Comparison of ENCODE assay signal across 22 cellular contexts in the genomic region with DNA sequence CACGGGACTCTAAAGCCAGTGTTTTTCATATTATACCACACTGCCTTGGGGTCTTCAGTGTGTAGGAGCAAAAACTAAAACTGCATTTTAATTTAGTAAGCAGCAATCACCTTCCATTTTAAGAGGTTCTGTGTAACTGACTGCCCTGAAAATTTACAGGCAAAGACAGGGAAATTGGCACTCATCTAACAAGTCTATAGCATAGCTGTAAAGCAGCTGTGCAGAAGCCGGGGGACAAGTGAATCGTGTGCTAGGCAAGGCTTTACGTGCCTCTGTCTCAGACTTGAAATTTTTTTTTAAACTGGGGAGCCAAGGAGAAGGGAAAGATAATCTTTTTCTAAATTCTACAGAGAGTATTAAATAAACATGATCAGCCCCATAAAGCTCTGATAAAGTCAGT. TPM values are rescaled to one million over a fixed set of nuclear protein-coding genes. Genes with fewer than 3 reads are reported as not detected.
DNase-seq lines count a peak whose midpoint lies in the region; ATAC-seq and TF ChIP-seq lines count a peak whose summit lies in the region.
"Had no signal": no experiment of that assay in that cellular context is flagged by ENCODE, and none has a peak within 500 bp of the region (broad histone marks: within the 10 kb centered on the region; RNA-seq: fewer than 3 reads in every experiment).

No MANE protein-coding gene starts in this region.

- 90% methylated on average over 4 of the region's 4 CpGs for WGBS in esophagus muscularis mucosa

- H4K20me1 ChIP-seq in neural cell (ENCODE audit: insufficient read depth): no peaks in the 10 kb centered on the region

- H3K4me2 ChIP-seq in neural cell (ENCODE audit: low read length): no peak overlapping the region

- peaks cover 29 to 72% (median 52%) of the 10 kb centered on the region in 4 donors for H3K4me1 Mint-ChIP-seq in CD4-positive, alpha-beta memory T cell

- no peaks in the 10 kb centered on the region for H3K9me2 ChIP-seq in neural cell (ENCODE audit: insufficient read depth, low read length)

- H2AFZ ChIP-seq in neural cell (ENCODE audit: low read depth, low read length): no peak overlapping the region

- TF ChIP-seq POLR2A in esophagus muscularis mucosa (IDR thresholded peaks at IDR 0.05; ENCODE audit: low read depth): no peak

- no peak for ATAC-seq in HG03521 (IDR thresholded peaks at IDR 0.05; ENCODE audit: unreplicated experiment)
- ATAC-seq: K562, PC-3, SK-N-SH treated with all-trans-retinoic acid at 6 μM for 48 hours had no signal

- CTCF ChIA-PET in CD4-positive, alpha-beta memory T cell (lab: Charles Lee; ENCODE audit: partially characterized antibody): no interaction called here

- peak; percentile 4 for DNase-seq in NCI-H2171 treated with DMSO at 0.1 percent for 48 hours (lab: John Stamatoyannopoulos, UW)
- DNase-seq in NCI-H2171 (lab: John Stamatoyannopoulos, UW): no peak
- peak; percentile 7 for DNase-seq in esophagus muscularis mucosa (ENCODE audit: extremely low spot score)
- no peak for DNase-seq in SHP77 (lab: John Stamatoyannopoulos, UW)
- DNase-seq in CD4-positive, alpha-beta memory T cell: no peak
- DNase-seq in NCI-H2107 (lab: John Stamatoyannopoulos, UW): no peak
- DNase-seq: 8988T; GOT3; HCEC 1CT; MV-4-11; NCI-H1105; NCI-H1436 treated with DMSO at 0.1 percent for 48 hours; NCI-H2029 treated with DMSO at 0.1 percent for 48 hours; NCI-H524 treated with DMSO at 0.1 percent for 48 hours; NCI-H82; NK-92 treated with Interleukin-12 subunit alpha and Interleukin-12 subunit beta, amount 100 ng/mL, for 24 hours; PC-3; SJCRH30 had no signal

- no peaks in the 10 kb centered on the region for H3F3A ChIP-seq in neural cell (ENCODE audit: insufficient read depth, low read length, poor library complexity, severe bottlenecking)

- H3K4me3 ChIP-seq in esophagus muscularis mucosa: no peak overlapping the region
- no peak overlapping the region for H3K4me3 ChIP-seq in neural cell (ENCODE audit: low read length)
- no peak overlapping the region for H3K4me3 ChIP-seq in CD4-positive, alpha-beta memory T cell (ENCODE audit: low read length in 2 of 2)
- H3K4me3 ChIP-seq: K562, SJCRH30 had no signal

- H3K9me3 ChIP-seq in esophagus muscularis mucosa: no peaks in the 10 kb centered on the region
- H3K9me3 ChIP-seq in neural cell (ENCODE audit: low read length): no peaks in the 10 kb centered on the region
- no peaks in the 10 kb centered on the region for H3K9me3 ChIP-seq in CD4-positive, alpha-beta memory T cell (ENCODE audit: control insufficient read depth in 1 of 2, low read length in 2 of 2)
- H3K9me3 ChIP-seq: SJCRH30 had no signal

- no peaks in the 10 kb centered on the region for H3K9me3 Mint-ChIP-seq in CD4-positive, alpha-beta memory T cell

- POLR2A ChIA-PET in CD4-positive, alpha-beta memory T cell (lab: Charles Lee; ENCODE audit: partially characterized antibody): no interaction called here

- peak overlapping the region in 2 of 7 donors; percentile 44 to 47 for H3K27ac Mint-ChIP-seq in CD4-positive, alpha-beta memory T cell

- H3K36me3 Mint-ChIP-seq in CD4-positive, alpha-beta memory T cell: peaks cover 3 to 5% of the 10 kb centered on the region in 2 donors

- H3K4me1 ChIP-seq in esophagus muscularis mucosa: peaks cover 0 to 10% (median 9%) of the 10 kb centered on the region in 4 donors
- peaks cover under 1% of the 10 kb centered on the region for H3K4me1 ChIP-seq in CD4-positive, alpha-beta memory T cell (ENCODE audit: insufficient read depth, low read length)
- H3K4me1 ChIP-seq: SJCRH30 had no signal

- no peaks in the 10 kb centered on the region for H3K27me3 Mint-ChIP-seq in CD4-positive, alpha-beta memory T cell

- H3K27ac ChIP-seq in esophagus muscularis mucosa (replicated peaks in 1 of 4): no peak overlapping the region
- peak overlapping the region; percentile 5 for H3K27ac ChIP-seq in neural cell (ENCODE audit: low read length)
- no peak overlapping the region for H3K27ac ChIP-seq in CD4-positive, alpha-beta memory T cell (ENCODE audit: low read depth, low read length)
- H3K27ac ChIP-seq: SJCRH30 had no signal

- H3K36me3 ChIP-seq in esophagus muscularis mucosa: no peaks in the 10 kb centered on the region
- no peaks in the 10 kb centered on the region for H3K36me3 ChIP-seq in neural cell (ENCODE audit: insufficient read depth, low read length)
- H3K36me3 ChIP-seq in CD4-positive, alpha-beta memory T cell (ENCODE audit: insufficient read depth, low read length): no peaks in the 10 kb centered on the region
- H3K36me3 ChIP-seq: SJCRH30 had no signal

- H3K4me3 Mint-ChIP-seq in CD4-positive, alpha-beta memory T cell: no peak overlapping the region

- H3K79me2 ChIP-seq in neural cell (replicated peaks; ENCODE audit: insufficient read depth, low read length): peaks cover 21% of the 10 kb centered on the region

- H3K9ac ChIP-seq in neural cell (ENCODE audit: low read length): peak overlapping the region; percentile 11

- no peak for TF ChIP-seq CTCF in esophagus muscularis mucosa (IDR thresholded peaks at IDR 0.05)
- TF ChIP-seq CTCF in neural cell (IDR thresholded peaks at IDR 0.05; ENCODE audit: poor library complexity, severe bottlenecking): no peak

- TF ChIP-seq EP300 in esophagus muscularis mucosa (IDR thresholded peaks at IDR 0.05): no peak
- TF ChIP-seq EP300 in neural cell (conservative IDR thresholded peaks at IDR 0.05; ENCODE audit: poor library complexity, severe bottlenecking): no peak

- no peak for TF ChIP-seq RAD21 in neural cell (conservative IDR thresholded peaks at IDR 0.05)

- intact Hi-C loops in esophagus muscularis mucosa (cut with DNase I): no loop called here
- intact Hi-C loops in CD4-positive, alpha-beta memory T cell (cut with micrococcal nuclease): no loop called here

- H3K27me3 ChIP-seq in esophagus muscularis mucosa: no peaks in the 10 kb centered on the region
- no peaks in the 10 kb centered on the region for H3K27me3 ChIP-seq in neural cell (ENCODE audit: insufficient read depth, low read depth, low read length)
- H3K27me3 ChIP-seq in CD4-positive, alpha-beta memory T cell (ENCODE audit: insufficient read depth, low read length): no peaks in the 10 kb centered on the region
- H3K27me3 ChIP-seq: SJCRH30 had no signal

TF ChIP-seq in neural cell, 6 proteins besides CTCF, POLR2A, EP300 and RAD21:
- no peak for TF ChIP-seq EZH2 (IDR thresholded peaks at IDR 0.05; ENCODE audit: borderline replicate concordance, insufficient read depth, low read length, poor library complexity, severe bottlenecking)
- TF ChIP-seq TAF1 (IDR thresholded peaks at IDR 0.05; ENCODE audit: low read depth): no peak
- no peak for TF ChIP-seq SMC3 (conservative IDR thresholded peaks at IDR 0.05; ENCODE audit: poor library complexity)
- TF ChIP-seq POLR2AphosphoS5 (IDR thresholded peaks at IDR 0.05): no peak
- no peak for TF ChIP-seq MXI1 (conservative IDR thresholded peaks at IDR 0.05; ENCODE audit: poor library complexity, severe bottlenecking)
- TF ChIP-seq, protein P1, sequence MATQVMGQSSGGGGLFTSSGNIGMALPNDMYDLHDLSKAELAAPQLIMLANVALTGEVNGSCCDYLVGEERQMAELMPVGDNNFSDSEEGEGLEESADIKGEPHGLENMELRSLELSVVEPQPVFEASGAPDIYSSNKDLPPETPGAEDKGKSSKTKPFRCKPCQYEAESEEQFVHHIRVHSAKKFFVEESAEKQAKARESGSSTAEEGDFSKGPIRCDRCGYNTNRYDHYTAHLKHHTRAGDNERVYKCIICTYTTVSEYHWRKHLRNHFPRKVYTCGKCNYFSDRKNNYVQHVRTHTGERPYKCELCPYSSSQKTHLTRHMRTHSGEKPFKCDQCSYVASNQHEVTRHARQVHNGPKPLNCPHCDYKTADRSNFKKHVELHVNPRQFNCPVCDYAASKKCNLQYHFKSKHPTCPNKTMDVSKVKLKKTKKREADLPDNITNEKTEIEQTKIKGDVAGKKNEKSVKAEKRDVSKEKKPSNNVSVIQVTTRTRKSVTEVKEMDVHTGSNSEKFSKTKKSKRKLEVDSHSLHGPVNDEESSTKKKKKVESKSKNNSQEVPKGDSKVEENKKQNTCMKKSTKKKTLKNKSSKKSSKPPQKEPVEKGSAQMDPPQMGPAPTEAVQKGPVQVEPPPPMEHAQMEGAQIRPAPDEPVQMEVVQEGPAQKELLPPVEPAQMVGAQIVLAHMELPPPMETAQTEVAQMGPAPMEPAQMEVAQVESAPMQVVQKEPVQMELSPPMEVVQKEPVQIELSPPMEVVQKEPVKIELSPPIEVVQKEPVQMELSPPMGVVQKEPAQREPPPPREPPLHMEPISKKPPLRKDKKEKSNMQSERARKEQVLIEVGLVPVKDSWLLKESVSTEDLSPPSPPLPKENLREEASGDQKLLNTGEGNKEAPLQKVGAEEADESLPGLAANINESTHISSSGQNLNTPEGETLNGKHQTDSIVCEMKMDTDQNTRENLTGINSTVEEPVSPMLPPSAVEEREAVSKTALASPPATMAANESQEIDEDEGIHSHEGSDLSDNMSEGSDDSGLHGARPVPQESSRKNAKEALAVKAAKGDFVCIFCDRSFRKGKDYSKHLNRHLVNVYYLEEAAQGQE (IDR thresholded peaks at IDR 0.05; ENCODE audit: borderline replicate concordance): no peak

RNA-seq across cellular contexts. Expression of a gene that starts 39.7 kb away (rescaled TPM):
- 10 to 100 TPM in 3 of 4 donors, 1 to 10 TPM in 1; 9.1 to 16.8 (median 13.3) TPM for total RNA-seq in esophagus muscularis mucosa
- polyA plus RNA-seq in neural cell: 18.8 and 23.9 TPM in 2 replicates
- polyA minus RNA-seq in neural cell: 31.9 and 41.6 TPM in 2 replicates
- total RNA-seq in CD4-positive, alpha-beta memory T cell: 10 to 100 TPM; 16.8 to 17.4 TPM
- 10 to 100 TPM; 34.0 to 40.4 TPM for polyA plus RNA-seq in CD4-positive, alpha-beta memory T cell

Comparison
In these comparisons a context has a peak if more than half of its experiments do, and no peak if none do; other contexts are left out.
1. DNase-seq: peak in NCI-H2171 treated with DMSO at 0.1 percent for 48 hours (single experiment) and esophagus muscularis mucosa (single experiment); none in NCI-H2171 (single experiment), SHP77 (0 of 2), CD4-positive, alpha-beta memory T cell (0 of 5) and NCI-H2107 (single experiment).